ENCODE assay signal across 9 cellular contexts in the genomic region with DNA sequence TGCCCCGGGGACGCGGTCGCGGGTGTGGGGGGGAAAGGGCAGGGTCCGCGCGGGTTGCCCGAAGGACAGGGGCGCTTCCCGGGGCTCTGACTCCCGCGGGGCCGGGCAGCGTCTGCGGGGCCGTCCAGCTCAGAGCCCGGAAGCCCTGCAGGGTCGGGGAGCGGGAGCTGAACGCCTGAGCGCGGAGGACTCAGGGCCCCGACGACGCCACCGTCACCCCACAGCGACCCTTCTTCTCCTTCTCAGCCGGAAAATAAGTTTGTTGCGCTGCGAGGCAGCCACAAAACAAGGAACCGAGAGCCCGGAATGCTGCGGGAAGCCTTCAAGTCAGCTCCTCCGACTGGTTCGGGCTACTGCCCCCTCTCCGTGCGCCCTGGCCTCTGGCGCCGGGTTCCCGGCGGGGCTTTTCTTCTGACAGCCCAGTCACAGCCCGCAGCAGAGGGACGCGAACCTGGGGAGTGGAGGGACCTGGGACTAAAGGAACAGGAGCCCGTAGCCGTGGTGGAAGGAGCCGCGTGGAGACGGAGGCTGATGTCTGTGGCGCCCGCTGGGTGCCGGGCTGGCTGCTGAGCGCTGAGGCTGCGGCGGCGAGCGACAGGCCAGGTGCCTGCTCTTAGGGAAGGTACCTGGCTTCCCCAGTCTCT. TPM values are rescaled to one million over a fixed set of nuclear protein-coding genes. Genes with fewer than 3 reads are reported as not detected.
DNase-seq lines count a peak whose midpoint lies in the region; ATAC-seq and TF ChIP-seq lines count a peak whose summit lies in the region.
"Had no signal": no experiment of that assay in that cellular context is flagged by ENCODE, and none has a peak within 500 bp of the region (broad histone marks: within the 10 kb centered on the region; RNA-seq: fewer than 3 reads in every experiment).

No MANE protein-coding gene starts in this region.

- peaks cover 3% of the 10 kb centered on the region for H3K4me1 Mint-ChIP-seq in activated CD8-positive, alpha-beta memory T cell treated with anti-CD3 and anti-CD28 coated beads, Interleukin-2, amount 10 ng/mL, durations not matched to agents 7 days and 5 days

- peak overlapping the region; percentile 48 for H3K4me3 ChIP-seq in body of pancreas
- peak overlapping the region; percentile 58 for H3K4me3 ChIP-seq in lower lobe of right lung
- peak overlapping the region; percentile 55 to 73 (median 68) for H3K4me3 ChIP-seq in transverse colon

- in situ Hi-C loops in transverse colon (cut with MboI; ENCODE audit: low pct_ligation_motif_present in 1 of 4, low pct_unique_long_range_greater_than_20kb in 1 of 4, low sequenced_read_pairs in 3 of 4), result no loop called here

- peaks cover 45% of the 10 kb centered on the region for H3K27me3 Mint-ChIP-seq in activated CD8-positive, alpha-beta memory T cell treated with anti-CD3 and anti-CD28 coated beads, Interleukin-2, amount 10 ng/mL, durations not matched to agents 7 days and 5 days

- H3K4me1 ChIP-seq in body of pancreas (peaks cover 7% of the 10 kb centered on the region), lower lobe of right lung (no peaks in the 10 kb centered on the region), transverse colon (peaks cover 0 to 12% (median 6%) of the 10 kb centered on the region in 4 donors)

- H3K9me3 Mint-ChIP-seq in activated CD8-positive, alpha-beta memory T cell treated with anti-CD3 and anti-CD28 coated beads, Interleukin-2, amount 10 ng/mL, durations not matched to agents 7 days and 5 days (ENCODE audit: low read depth), result peaks cover 4% of the 10 kb centered on the region

- peak overlapping the region in 3 of 4 donors; percentile 67 to 71 (median 68) for H3K27ac ChIP-seq in body of pancreas
- peak overlapping the region; percentile 72 for H3K27ac ChIP-seq in lower lobe of right lung
- H3K27ac ChIP-seq in transverse colon, result peak overlapping the region; percentile 82 to 86 (median 84)

- H3K36me3 Mint-ChIP-seq in activated CD8-positive, alpha-beta memory T cell treated with anti-CD3 and anti-CD28 coated beads, Interleukin-2, amount 10 ng/mL, durations not matched to agents 7 days and 5 days, result peaks cover 6% of the 10 kb centered on the region

- intact Hi-C loops in body of pancreas (cut with DNase I), result no loop called here
- intact Hi-C loops in lower lobe of right lung (cut with DNase I), result no loop called here
- intact Hi-C loops in transverse colon (cut with DNase I; ENCODE audit: low total_unique reads), result no loop called here

- no peak for TF ChIP-seq POLR2A in body of pancreas (IDR thresholded peaks at IDR 0.05)
- no peak for TF ChIP-seq POLR2A in transverse colon (IDR thresholded peaks at IDR 0.05)

- H3K36me3 ChIP-seq in body of pancreas (replicated peaks in 1 of 2; ENCODE audit: insufficient read depth in 1 of 2, low read depth in 2 of 2), result no peaks in the 10 kb centered on the region
- no peaks in the 10 kb centered on the region for H3K36me3 ChIP-seq in lower lobe of right lung
- H3K36me3 ChIP-seq in transverse colon, result no peaks in the 10 kb centered on the region

- 1% methylated on average over 23 to 45 of the region's 58 CpGs for whole genome bisulfite sequencing in body of pancreas, 2 donors
- 3% methylated on average over 27 of the region's 58 CpGs; no CpG with 5 or more reads in 1 of the 2 donors for WGBS in transverse colon (ENCODE audit: low coverage in 1 of 2), 2 donors

- H3K4me3 Mint-ChIP-seq in activated CD8-positive, alpha-beta memory T cell treated with anti-CD3 and anti-CD28 coated beads, Interleukin-2, amount 10 ng/mL, durations not matched to agents 7 days and 5 days, result no peak overlapping the region

- H3K27ac Mint-ChIP-seq in activated CD8-positive, alpha-beta memory T cell treated with anti-CD3 and anti-CD28 coated beads, Interleukin-2, amount 10 ng/mL, durations not matched to agents 7 days and 5 days, result no peak overlapping the region

- ATAC-seq in activated CD8-positive, alpha-beta memory T cell treated with anti-CD3 and anti-CD28 coated beads, Interleukin-2, amount 10 ng/mL, durations not matched to agents 7 days and 5 days, result no peak
- ATAC-seq in body of pancreas (peak; percentile 43), lower lobe of right lung (peak; percentile 61 to 77), GM21825 (IDR thresholded peaks at IDR 0.05; ENCODE audit: unreplicated experiment) (no peak)

- TF ChIP-seq CTCF in body of pancreas (IDR thresholded peaks at IDR 0.05) (no peak), lower lobe of right lung (IDR thresholded peaks at IDR 0.05) (no peak), transverse colon (IDR thresholded peaks at IDR 0.05) (no peak)

- CTCF ChIA-PET in activated CD8-positive, alpha-beta memory T cell treated with anti-CD3 and anti-CD28 coated beads, Interleukin-2, amount 10 ng/mL, durations not matched to agents 7 days and 5 days (lab: Charles Lee), result no interaction called here

- no peak for TF ChIP-seq EP300 in transverse colon (IDR thresholded peaks at IDR 0.05; ENCODE audit: low read depth)

- H3K9me3 ChIP-seq in body of pancreas (no peaks in the 10 kb centered on the region), lower lobe of right lung (no peaks in the 10 kb centered on the region), transverse colon (no peaks in the 10 kb centered on the region)

- H3K27me3 ChIP-seq in body of pancreas (no peaks in the 10 kb centered on the region), lower lobe of right lung (ENCODE audit: low read depth) (peaks cover 18% of the 10 kb centered on the region), transverse colon (peaks cover 25% of the 10 kb centered on the region)

- DNase-seq in activated CD8-positive, alpha-beta memory T cell treated with anti-CD3 and anti-CD28 coated beads, Interleukin-2, amount 50 U/mL, for 48 hours, result peak; percentile 49
- DNase-seq in activated CD8-positive, alpha-beta memory T cell treated with anti-CD3 and anti-CD28 coated beads, Interleukin-2, amount 10 ng/mL, durations not matched to agents 7 days and 5 days, result no peak
- DNase-seq in body of pancreas, result peak; percentile 8 to 46 (median 18)
- peak; percentile 51 for DNase-seq in lower lobe of right lung
- peak; percentile 34 for DNase-seq in transverse colon
- DNase-seq in activated CD4-positive, alpha-beta T cell treated with anti-CD3 and anti-CD28 coated beads, Interleukin-2, amount 50 U/mL, for 48 hours, result no peak
- DNase-seq in dedifferentiated amniotic fluid mesenchymal stem cell (ENCODE audit: extremely low spot score), result no peak

RNA-seq across cellular contexts. Expression of a gene that starts 0.5 kb away (rescaled TPM):
- total RNA-seq in activated CD8-positive, alpha-beta memory T cell treated with anti-CD3 and anti-CD28 coated beads, Interleukin-2, amount 10 ng/mL, durations not matched to agents 7 days and 5 days, result not detected
- total RNA-seq in body of pancreas (10 to 100 TPM; 13.0 to 50.1 TPM), lower lobe of right lung (10.4 TPM), transverse colon (10 to 100 TPM; 17.6 to 49.0 (median 17.8) TPM)
- total RNA-seq: pulmonary artery endothelial cell had no signal

Comparison
In these comparisons a context has a peak if more than half of its experiments do, and no peak if none do; other contexts are left out.
1. DNase-seq: peak in activated CD8-positive, alpha-beta memory T cell treated with anti-CD3 and anti-CD28 coated beads, Interleukin-2, amount 50 U/mL, for 48 hours (single experiment), body of pancreas (4 of 4), lower lobe of right lung (single experiment) and transverse colon (single experiment); none in activated CD8-positive, alpha-beta memory T cell treated with anti-CD3 and anti-CD28 coated beads, Interleukin-2, amount 10 ng/mL, durations not matched to agents 7 days and 5 days (single experiment), activated CD4-positive, alpha-beta T cell treated with anti-CD3 and anti-CD28 coated beads, Interleukin-2, amount 50 U/mL, for 48 hours (0 of 2) and dedifferentiated amniotic fluid mesenchymal stem cell (single experiment).
2. ATAC-seq: peak in body of pancreas (single experiment) and lower lobe of right lung (2 of 2); none in activated CD8-positive, alpha-beta memory T cell treated with anti-CD3 and anti-CD28 coated beads, Interleukin-2, amount 10 ng/mL, durations not matched to agents 7 days and 5 days (single experiment) and GM21825 (single experiment).
3. RNA of a gene that starts 0.5 kb away (total RNA-seq): 13.0 to 50.1 TPM in body of pancreas, 17.6 to 49.0 TPM in transverse colon and 10.4 TPM in lower lobe of right lung (single experiment); not detected in activated CD8-positive, alpha-beta memory T cell treated with anti-CD3 and anti-CD28 coated beads, Interleukin-2, amount 10 ng/mL, durations not matched to agents 7 days and 5 days; every median in the first group is over 10 times any median in the second.
4. Peak in every context shown above with its lines, with median percentiles within 50 percentile points of each other: H3K27ac ChIP-seq and H3K4me3 ChIP-seq.